Comparison of ENCODE assay signal across 7 cellular contexts in genomic region chr6:128844598-128844997, GRCh38.
"Had no signal": no experiment of that assay in that cellular context is flagged by ENCODE, and none has a peak within 500 bp of the region (broad histone marks: within the 10 kb centered on the region; RNA-seq: fewer than 3 reads in every experiment).

No MANE protein-coding gene starts in this region.

- DNase-seq: GDM1, GF-D8 had no signal

- H3K4me3 ChIP-seq: GM12878 had no signal

- FAIRE-seq: GM12878, GM12891, GM12892, GM18507, GM19239 had no signal

- ATAC-seq: GM12878 had no signal
